Comparison of ENCODE assay signal across 8 cellular contexts in the genomic region with DNA sequence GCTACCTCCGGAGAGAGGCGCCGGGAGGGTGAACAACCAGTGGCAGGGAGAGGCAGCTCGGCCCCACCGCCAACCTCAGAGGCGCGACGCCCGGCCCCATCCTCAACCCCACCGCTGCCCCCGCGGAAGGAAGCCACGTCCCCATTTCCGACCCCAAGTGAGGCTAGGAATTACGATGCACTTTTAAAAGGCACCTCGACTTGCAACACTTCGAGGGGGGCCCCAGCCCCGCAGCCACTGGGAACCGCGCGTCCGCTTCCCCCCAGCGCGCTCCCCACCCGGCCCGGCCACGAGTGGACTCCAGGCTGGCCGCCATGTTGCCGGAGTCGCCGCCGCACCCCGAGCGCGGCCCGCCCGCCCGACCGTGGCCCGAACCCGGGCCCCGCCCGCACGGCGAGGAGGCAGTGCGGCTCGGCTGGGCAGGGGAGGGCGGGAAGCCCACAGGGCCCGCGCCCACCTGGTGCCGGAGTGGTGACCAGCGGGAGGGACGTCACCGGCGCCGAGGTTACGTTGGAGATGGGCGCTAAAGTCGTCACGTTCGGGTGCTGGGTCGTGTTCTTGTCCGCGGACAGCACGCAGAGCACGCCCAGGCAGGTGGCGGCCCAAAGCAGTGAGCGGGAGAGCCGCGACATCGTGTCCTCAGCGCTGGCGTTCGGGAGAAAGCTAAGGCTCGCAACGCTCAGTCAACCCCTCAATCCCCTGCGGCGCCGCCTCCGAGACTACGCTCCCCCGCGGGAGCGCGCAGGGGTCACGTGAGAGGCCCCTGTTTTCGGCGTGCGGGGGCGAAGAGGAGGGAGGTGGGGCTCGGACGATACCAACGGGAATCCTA. TPM values are rescaled to one million over a fixed set of nuclear protein-coding genes. Genes with fewer than 3 reads are reported as not detected.
DNase-seq lines count a peak whose midpoint lies in the region; ATAC-seq and TF ChIP-seq lines count a peak whose summit lies in the region.

CD164 (minus strand) TSS at position 721 of the 829 bp plus-strand sequence; CDS start at position 632, 89 bp downstream.

- POLR2A ChIA-PET in AG04450 (lab: Yijun Ruan, JAX) (interaction anchor here (0.6 to 2.7 kb wide), 8 partner anchors 11 to 1189 kb away, joined by 3 to 22 read pairs (median 4); partner anchors contain the start of genes CEP57L1, PPIL6, SESN1 and SMPD2), WTC11 (lab: Charles Lee) (interaction anchor here (0.8 to 1.9 kb wide), 3 partner anchors 59 to 287 kb away, joined by 3 to 12 read pairs (median 5); partner anchors contain the start of genes CEP57L1, PPIL6, SESN1 and SMPD2)

- TF ChIP-seq POLR2A in spleen (IDR thresholded peaks at IDR 0.05): peak in 2 of 3 donors; percentile 87 to 95

- H3K36me3 Mint-ChIP-seq in WTC11: peaks cover 16% of the 10 kb centered on the region

- H3K4me1 Mint-ChIP-seq in WTC11: peaks cover 28% of the 10 kb centered on the region

- H3K9me3 ChIP-seq in AG04450 (ENCODE audit: control insufficient read depth, insufficient read depth, low read length): no peaks in the 10 kb centered on the region; the same call in 1 of the 2 replicates
- H3K9me3 ChIP-seq in spleen: no peaks in the 10 kb centered on the region

- CTCF ChIA-PET in AG04450 (lab: Charles Lee) (interaction anchor here (0.6 to 4.4 kb wide), 6 partner anchors 9 to 309 kb away, joined by 3 to 47 read pairs (median 4); no protein-coding TSS in a partner anchor), WTC11 (lab: Charles Lee) (interaction anchor here (1.0 to 3.7 kb wide), 2 partner anchors 53 to 194 kb away, joined by 3 to 27 read pairs; no protein-coding TSS in a partner anchor)

- H3K27ac ChIP-seq in AG04450 (ENCODE audit: low read depth, low read length) (peak within 1 kb of the TSS; percentile 99), spleen (peak within 1 kb of the TSS; percentile 94 to 100 (median 100))

- H3K4me3 Mint-ChIP-seq in WTC11: peak within 1 kb of the TSS; percentile 92

- H3K27ac Mint-ChIP-seq in WTC11: peak within 1 kb of the TSS; percentile 99

- H3K9me3 Mint-ChIP-seq in WTC11: no peaks in the 10 kb centered on the region

- peaks cover 0 to 25% (median 9%) of the 10 kb centered on the region in 6 donors for H3K36me3 ChIP-seq in spleen

- TF ChIP-seq CTCF in AG04450 (IDR thresholded peaks at IDR 0.05; ENCODE audit: low read depth, low read length) (no peak), WTC11 (IDR thresholded peaks at IDR 0.05) (no peak), cardiac fibroblast (IDR thresholded peaks at IDR 0.05; ENCODE audit: low read depth, low read length) (no peak), spleen (IDR thresholded peaks at IDR 0.05 in 8 of 11, conservative IDR thresholded peaks at IDR 0.05 in 3 of 11) (no peak)

- H3K27me3 Mint-ChIP-seq in WTC11 (ENCODE audit: low read depth): no peaks in the 10 kb centered on the region

- H3K4me1 ChIP-seq in spleen: peaks cover 39 to 75% (median 56%) of the 10 kb centered on the region in 6 donors

- peak; percentile 89 for DNase-seq in AG04450 (ENCODE audit: low read depth, low spot score)
- peak; percentile 95 for DNase-seq in NCI-H2227 treated with DMSO at 0.1 percent for 48 hours (lab: John Stamatoyannopoulos, UW)
- peak; percentile 93 for DNase-seq in WTC11 (ENCODE audit: low spot score)
- DNase-seq in cardiac fibroblast (ENCODE audit: low read depth in 2 of 2): peak; percentile 96 to 97
- DNase-seq in inferior parietal cortex (ENCODE audit: extremely low spot score): peak; percentile 96
- peak; percentile 98 for DNase-seq in spleen

- ATAC-seq in GM18873 (IDR thresholded peaks at IDR 0.05; ENCODE audit: low FRiP score, unreplicated experiment) (peak; percentile 37), HG03135 (IDR thresholded peaks at IDR 0.05; ENCODE audit: unreplicated experiment) (peak; percentile 58), WTC11 (peak; percentile 62)

- H3K27me3 ChIP-seq in AG04450 (ENCODE audit: control insufficient read depth, insufficient read depth, low read length): no peaks in the 10 kb centered on the region
- H3K27me3 ChIP-seq in spleen (replicated peaks in 1 of 7): no peaks in the 10 kb centered on the region

- H3K4me3 ChIP-seq in AG04450 (ENCODE audit: low read depth, low read length) (peak within 1 kb of the TSS; percentile 98), cardiac fibroblast (replicated peaks in 1 of 2; ENCODE audit: low read depth in 2 of 2, low read length in 2 of 2) (peak within 1 kb of the TSS; percentile 92 to 98), spleen (peak within 1 kb of the TSS; percentile 83 to 96 (median 88))

- intact Hi-C loops in spleen (cut with DNase I; ENCODE audit: low total_unique reads): loop anchor here (5.0 to 10.0 kb wide), 2 partner anchors 63 to 195 kb away; partner anchors contain the start of genes PPIL6 and SMPD2

- WGBS in spleen, 5 donors: 0 to 1% (median 0%) methylated on average over 50 to 93 of the region's 93 CpGs

TF ChIP-seq in WTC11, 78 proteins besides CTCF, POLR2A, EP300 and RAD21 (continues in another document):
- peak; percentile 79; the same call in 1 of the 2 replicates for TF ChIP-seq RELA (CRISPR knock-in tag; IDR thresholded peaks at IDR 0.05; ENCODE audit: borderline replicate concordance)
- no peak; the same call in 1 of the 2 replicates for TF ChIP-seq NR2C2 (CRISPR knock-in tag; IDR thresholded peaks at IDR 0.05)
- no peak for TF ChIP-seq ZNF263 (CRISPR knock-in tag; IDR thresholded peaks at IDR 0.05; ENCODE audit: low read depth)
- 0 out of 2 replicates have a peak, but pooled peaks have one; percentile 35 for TF ChIP-seq ZBTB21 (CRISPR knock-in tag; IDR thresholded peaks at IDR 0.05; ENCODE audit: borderline replicate concordance)
- peak; percentile 74; the same call in 1 of the 2 replicates for TF ChIP-seq SMAD3 (CRISPR knock-in tag; IDR thresholded peaks at IDR 0.05; ENCODE audit: borderline replicate concordance)
- no peak for TF ChIP-seq ATF6 (CRISPR knock-in tag; IDR thresholded peaks at IDR 0.05)
- TF ChIP-seq, protein P1, sequence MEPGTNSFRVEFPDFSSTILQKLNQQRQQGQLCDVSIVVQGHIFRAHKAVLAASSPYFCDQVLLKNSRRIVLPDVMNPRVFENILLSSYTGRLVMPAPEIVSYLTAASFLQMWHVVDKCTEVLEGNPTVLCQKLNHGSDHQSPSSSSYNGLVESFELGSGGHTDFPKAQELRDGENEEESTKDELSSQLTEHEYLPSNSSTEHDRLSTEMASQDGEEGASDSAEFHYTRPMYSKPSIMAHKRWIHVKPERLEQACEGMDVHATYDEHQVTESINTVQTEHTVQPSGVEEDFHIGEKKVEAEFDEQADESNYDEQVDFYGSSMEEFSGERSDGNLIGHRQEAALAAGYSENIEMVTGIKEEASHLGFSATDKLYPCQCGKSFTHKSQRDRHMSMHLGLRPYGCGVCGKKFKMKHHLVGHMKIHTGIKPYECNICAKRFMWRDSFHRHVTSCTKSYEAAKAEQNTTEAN (CRISPR knock-in tag; IDR thresholded peaks at IDR 0.05): peak; percentile 43; the same call in 1 of the 2 replicates
- TF ChIP-seq, protein P2, sequence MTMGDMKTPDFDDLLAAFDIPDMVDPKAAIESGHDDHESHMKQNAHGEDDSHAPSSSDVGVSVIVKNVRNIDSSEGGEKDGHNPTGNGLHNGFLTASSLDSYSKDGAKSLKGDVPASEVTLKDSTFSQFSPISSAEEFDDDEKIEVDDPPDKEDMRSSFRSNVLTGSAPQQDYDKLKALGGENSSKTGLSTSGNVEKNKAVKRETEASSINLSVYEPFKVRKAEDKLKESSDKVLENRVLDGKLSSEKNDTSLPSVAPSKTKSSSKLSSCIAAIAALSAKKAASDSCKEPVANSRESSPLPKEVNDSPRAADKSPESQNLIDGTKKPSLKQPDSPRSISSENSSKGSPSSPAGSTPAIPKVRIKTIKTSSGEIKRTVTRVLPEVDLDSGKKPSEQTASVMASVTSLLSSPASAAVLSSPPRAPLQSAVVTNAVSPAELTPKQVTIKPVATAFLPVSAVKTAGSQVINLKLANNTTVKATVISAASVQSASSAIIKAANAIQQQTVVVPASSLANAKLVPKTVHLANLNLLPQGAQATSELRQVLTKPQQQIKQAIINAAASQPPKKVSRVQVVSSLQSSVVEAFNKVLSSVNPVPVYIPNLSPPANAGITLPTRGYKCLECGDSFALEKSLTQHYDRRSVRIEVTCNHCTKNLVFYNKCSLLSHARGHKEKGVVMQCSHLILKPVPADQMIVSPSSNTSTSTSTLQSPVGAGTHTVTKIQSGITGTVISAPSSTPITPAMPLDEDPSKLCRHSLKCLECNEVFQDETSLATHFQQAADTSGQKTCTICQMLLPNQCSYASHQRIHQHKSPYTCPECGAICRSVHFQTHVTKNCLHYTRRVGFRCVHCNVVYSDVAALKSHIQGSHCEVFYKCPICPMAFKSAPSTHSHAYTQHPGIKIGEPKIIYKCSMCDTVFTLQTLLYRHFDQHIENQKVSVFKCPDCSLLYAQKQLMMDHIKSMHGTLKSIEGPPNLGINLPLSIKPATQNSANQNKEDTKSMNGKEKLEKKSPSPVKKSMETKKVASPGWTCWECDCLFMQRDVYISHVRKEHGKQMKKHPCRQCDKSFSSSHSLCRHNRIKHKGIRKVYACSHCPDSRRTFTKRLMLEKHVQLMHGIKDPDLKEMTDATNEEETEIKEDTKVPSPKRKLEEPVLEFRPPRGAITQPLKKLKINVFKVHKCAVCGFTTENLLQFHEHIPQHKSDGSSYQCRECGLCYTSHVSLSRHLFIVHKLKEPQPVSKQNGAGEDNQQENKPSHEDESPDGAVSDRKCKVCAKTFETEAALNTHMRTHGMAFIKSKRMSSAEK (CRISPR knock-in tag; IDR thresholded peaks at IDR 0.05; ENCODE audit: borderline replicate concordance): no peak

RNA-seq across cellular contexts. Expression of gene CD164, which starts in this region (rescaled TPM):
- polyA plus RNA-seq in AG04450 (2011; rRNA removed) (344 and 383 TPM in 2 replicates), spleen (100 to 1,000 TPM in 2 of 3 donors, 10 to 100 TPM in 1; 79.4 to 119 (median 105) TPM)
- 292 and 328 TPM in 2 replicates for polyA minus RNA-seq in AG04450 (2011; rRNA and poly(A)+ RNA removed)
- total RNA-seq in WTC11 (2021) (74.9 to 80.2 TPM (median 79.8 TPM) in 3 replicates), spleen (100 to 1,000 TPM; 179 to 249 (median 213) TPM)

Comparison
In these comparisons a context has a peak if more than half of its experiments do, and no peak if none do; other contexts are left out.
1. Peak in every context shown above with its lines: DNase-seq, ATAC-seq, H3K4me3 ChIP-seq and H3K27ac ChIP-seq.